In genomic region chr13:20102776-20103175, GRCh38 we compare ENCODE assay signal across 1 cellular context.
TF ChIP-seq lines count a peak whose summit lies in the region.

No MANE protein-coding gene starts in this region.

TF ChIP-seq in GM23338, 12 proteins besides CTCF, POLR2A, EP300 and RAD21 (continued from another document):
- TF ChIP-seq ZNF462 (CRISPR knock-in tag; IDR thresholded peaks at IDR 0.05) (no peak), JUNB (IDR thresholded peaks at IDR 0.05; ENCODE audit: unreplicated experiment) (no peak), EZH2phosphoT487 (IDR thresholded peaks at IDR 0.05; ENCODE audit: unreplicated experiment) (no peak), ZNF114 (CRISPR knock-in tag; IDR thresholded peaks at IDR 0.05) (no peak), ZNF331 (CRISPR knock-in tag; IDR thresholded peaks at IDR 0.05; ENCODE audit: low read depth) (no peak)
TF ChIP-seq in GM23338: peak in this region for 0.
